31 cellular contexts compared by ENCODE assay signal in the genomic region with DNA sequence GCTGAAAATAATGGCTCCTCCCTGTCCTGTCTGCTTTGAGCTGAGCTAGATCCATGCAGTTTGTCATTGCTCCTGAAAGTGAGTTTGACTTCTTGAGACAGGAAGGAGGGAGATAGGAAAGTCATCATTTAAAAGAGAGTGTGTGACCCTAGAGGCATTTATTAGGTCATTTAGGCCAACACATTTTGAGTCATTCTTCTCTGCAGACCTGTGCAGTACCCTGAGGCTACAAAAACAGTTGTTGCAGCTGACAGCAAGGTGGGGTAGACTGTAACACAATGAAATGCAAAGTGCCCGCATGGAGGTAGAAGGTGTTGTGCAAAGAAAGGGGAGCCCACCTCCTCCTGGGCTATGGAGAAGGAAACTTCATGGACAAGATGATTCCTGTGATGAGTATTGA.
DNase-seq lines count a peak whose midpoint lies in the region; ATAC-seq, FAIRE-seq and TF ChIP-seq lines count a peak whose summit lies in the region.
"Had no signal": no experiment of that assay in that cellular context is flagged by ENCODE, and none has a peak within 500 bp of the region (broad histone marks: within the 10 kb centered on the region; RNA-seq: fewer than 3 reads in every experiment).

No MANE protein-coding gene starts in this region.

- H3K4me3 Mint-ChIP-seq in MCF 10A (ENCODE audit: unreplicated experiment), result no peak overlapping the region
- H3K4me3 Mint-ChIP-seq in type B pancreatic cell, result peak overlapping the region; percentile 8
- H3K4me3 Mint-ChIP-seq: activated CD4-positive, alpha-beta memory T cell treated with anti-CD3 and anti-CD28 coated beads, Interleukin-2, amount 10 ng/mL, durations not matched to agents 7 days and 5 days had no signal

- H3K9me3 ChIP-seq in breast epithelium (peaks cover 5 to 13% of the 10 kb centered on the region in 2 donors), SJCRH30 (replicated peaks) (peaks cover 13% of the 10 kb centered on the region), kidney (ENCODE audit: control insufficient read depth in 1 of 2, low read length in 2 of 2) (peaks cover 0 to 5% of the 10 kb centered on the region in 2 donors)
- H3K9me3 ChIP-seq: BE2C had no signal

- CTCF ChIA-PET in MCF 10A (lab: Yijun Ruan, JAX), result no interaction called here

- POLR2A ChIA-PET in MCF 10A (lab: Yijun Ruan, JAX), result no interaction called here

- H3K4me3 ChIP-seq in breast epithelium, result no peak overlapping the region
- H3K4me3 ChIP-seq in SJCRH30, result no peak overlapping the region
- H3K4me3 ChIP-seq in kidney (ENCODE audit: low read length in 2 of 2), result no peak overlapping the region
- H3K4me3 ChIP-seq: A549, lower lobe of right lung had no signal

- TF ChIP-seq CTCF in MCF 10A (IDR thresholded peaks at IDR 0.05; ENCODE audit: unreplicated experiment), result no peak
- no peak for TF ChIP-seq CTCF in breast epithelium (IDR thresholded peaks at IDR 0.05)
- no peak for TF ChIP-seq CTCF in type B pancreatic cell (conservative IDR thresholded peaks at IDR 0.05)
- no peak for TF ChIP-seq CTCF in kidney (IDR thresholded peaks at IDR 0.05; ENCODE audit: borderline replicate concordance, extremely low read depth, insufficient read depth)

- intact Hi-C loops in MCF 10A (cut with micrococcal nuclease), result no loop called here
- intact Hi-C loops in breast epithelium (cut with DNase I; ENCODE audit: low total_unique reads), result no loop called here
- intact Hi-C loops in kidney (cut with DNase I), result no loop called here

- peak; percentile 14 for DNase-seq in MCF 10A (ENCODE audit: unreplicated experiment)
- DNase-seq in breast epithelium (ENCODE audit: low spot score in 2 of 2), result no peak
- no peak for DNase-seq in SJCRH30
- DNase-seq in islet precursor cell, result peak; percentile 88
- no peak for DNase-seq in type B pancreatic cell (ENCODE audit: extremely low spot score, unreplicated experiment)
- DNase-seq in kidney, result no peak
- no peak for DNase-seq in NCI-H1417 treated with DMSO at 0.1 percent for 48 hours (lab: John Stamatoyannopoulos, UW)
- DNase-seq: activated CD4-positive, alpha-beta memory T cell treated with anti-CD3 and anti-CD28 coated beads, Interleukin-2, amount 10 ng/mL, durations not matched to agents 7 days and 5 days; anterior cingulate cortex; BE2C; central memory CD4-positive, alpha-beta T cell; dermis blood vessel endothelial cell; H7; lower lobe of right lung; NCI-H1436 treated with DMSO at 0.1 percent for 48 hours; NCI-H510A treated with DMSO at 0.1 percent for 48 hours; occipital lobe; Right ventricle myocardium superior; small intestine; stimulated activated CD4-positive, alpha-beta T cell treated with anti-CD3 and anti-CD28 coated beads, Interleukin-2, amount 100 ng/mL, for 24 hours; substantia nigra; SW 1271 had no signal

- H3K27me3 ChIP-seq in breast epithelium (no peaks in the 10 kb centered on the region), SJCRH30 (no peaks in the 10 kb centered on the region)
- H3K27me3 ChIP-seq: BE2C had no signal

- ATAC-seq in HG03108 (IDR thresholded peaks at IDR 0.05; ENCODE audit: unreplicated experiment), result no peak
- ATAC-seq: A549; activated CD4-positive, CD25-positive, alpha-beta regulatory T cell treated with anti-CD3 and anti-CD28 coated beads, Interleukin-2, amount 50 U/mL, for 24 hours; activated naive CD4-positive, alpha-beta T cell treated with anti-CD3 and anti-CD28 coated beads, Interleukin-2, amount 50 U/mL, for 72 hours; HepG2 had no signal

- H3K36me3 Mint-ChIP-seq in MCF 10A (ENCODE audit: insufficient read depth, unreplicated experiment), result no peaks in the 10 kb centered on the region
- no peaks in the 10 kb centered on the region for H3K36me3 Mint-ChIP-seq in type B pancreatic cell
- H3K36me3 Mint-ChIP-seq: activated naive CD4-positive, alpha-beta T cell treated with anti-CD3 and anti-CD28 coated beads, Interleukin-2, amount 50 U/mL, for 72 hours had no signal

- no peak for FAIRE-seq in kidney (lab: Jason Lieb, UNC)
- FAIRE-seq: A549, endometrium, HepG2, islet of Langerhans, small intestine, urothelium cell line had no signal

- H3K4me1 ChIP-seq in breast epithelium (no peaks in the 10 kb centered on the region), SJCRH30 (peaks cover 63% of the 10 kb centered on the region), kidney (ENCODE audit: control insufficient read depth in 1 of 2, insufficient read depth in 1 of 2, low read depth in 1 of 2, low read length in 2 of 2) (no peaks in the 10 kb centered on the region)
- H3K4me1 ChIP-seq: A549, lower lobe of right lung had no signal

- no peak for TF ChIP-seq POLR2A in breast epithelium (IDR thresholded peaks at IDR 0.05)

- peaks cover 12% of the 10 kb centered on the region for H3K27me3 Mint-ChIP-seq in MCF 10A (ENCODE audit: insufficient read depth, unreplicated experiment)
- peaks cover 22% of the 10 kb centered on the region for H3K27me3 Mint-ChIP-seq in type B pancreatic cell

- H3K27ac Mint-ChIP-seq in MCF 10A (ENCODE audit: low read depth, unreplicated experiment) (no peak overlapping the region), type B pancreatic cell (no peak overlapping the region)
- H3K27ac Mint-ChIP-seq: activated CD4-positive, alpha-beta memory T cell treated with anti-CD3 and anti-CD28 coated beads, Interleukin-2, amount 10 ng/mL, durations not matched to agents 7 days and 5 days; activated naive CD4-positive, alpha-beta T cell treated with anti-CD3 and anti-CD28 coated beads, Interleukin-2, amount 50 U/mL, for 72 hours; activated T-helper 2 cell treated with anti-CD3 and anti-CD28 coated beads, Interferon-gamma antibody, Interleukin-2, Interleukin-4, amounts not matched to agents 10 μg/mL and 5 μg/mL and 100 μg/mL, durations not matched to agents 14 hours and 24 hours and 36 hours had no signal

- no TSS peak for BruUV-seq in MCF 10A (replicated peaks; lab: Mats Ljungman, UMichigan)

- H3K36me3 ChIP-seq in breast epithelium (no peaks in the 10 kb centered on the region), SJCRH30 (no peaks in the 10 kb centered on the region), kidney (ENCODE audit: control insufficient read depth in 1 of 2, insufficient read depth in 2 of 2, low read length in 2 of 2) (no peaks in the 10 kb centered on the region)
- H3K36me3 ChIP-seq: BE2C, lower lobe of right lung had no signal

- H3K9ac ChIP-seq in kidney (ENCODE audit: low read length in 2 of 2), result no peak overlapping the region

- H3K9me3 Mint-ChIP-seq in MCF 10A (ENCODE audit: unreplicated experiment) (no peaks in the 10 kb centered on the region), type B pancreatic cell (peaks cover 10% of the 10 kb centered on the region)
- H3K9me3 Mint-ChIP-seq: activated CD4-positive, alpha-beta memory T cell treated with anti-CD3 and anti-CD28 coated beads, Interleukin-2, amount 10 ng/mL, durations not matched to agents 7 days and 5 days had no signal

- H3K4me1 Mint-ChIP-seq in MCF 10A (ENCODE audit: insufficient read depth, unreplicated experiment) (peaks cover under 1% of the 10 kb centered on the region), type B pancreatic cell (ENCODE audit: unreplicated experiment) (peaks cover 45% of the 10 kb centered on the region)
- H3K4me1 Mint-ChIP-seq: activated CD4-positive, alpha-beta memory T cell treated with anti-CD3 and anti-CD28 coated beads, Interleukin-2, amount 10 ng/mL, durations not matched to agents 7 days and 5 days had no signal

- no peak overlapping the region for H3K27ac ChIP-seq in breast epithelium
- H3K27ac ChIP-seq in SJCRH30, result peak overlapping the region; percentile 99
- no peak overlapping the region for H3K27ac ChIP-seq in kidney (ENCODE audit: low read depth in 2 of 2, low read length in 2 of 2)
- H3K27ac ChIP-seq: A549, lower lobe of right lung had no signal

Comparison
In these comparisons a context has a peak if more than half of its experiments do, and no peak if none do; other contexts are left out.
1. DNase-seq: peak in MCF 10A (single experiment) and islet precursor cell (single experiment); none in breast epithelium (0 of 2), SJCRH30 (0 of 2), type B pancreatic cell (single experiment), kidney (single experiment) and NCI-H1417 treated with DMSO at 0.1 percent for 48 hours (single experiment).